9 cellular contexts compared by ENCODE assay signal in genomic region chr17:36755586-36755985, GRCh38.
DNase-seq lines count a peak whose midpoint lies in the region; ATAC-seq, FAIRE-seq and TF ChIP-seq lines count a peak whose summit lies in the region.
"Had no signal": no experiment of that assay in that cellular context is flagged by ENCODE, and none has a peak within 500 bp of the region (broad histone marks: within the 10 kb centered on the region; RNA-seq: fewer than 3 reads in every experiment).

No MANE protein-coding gene starts in this region.

- no peak overlapping the region for H3K9ac ChIP-seq in HCT116 (ENCODE audit: low read length)

- POLR2A ChIA-PET in AG04449 (lab: Yijun Ruan, JAX) (no interaction called here), HCT116 (lab: Charles Lee) (no interaction called here)

- no peaks in the 10 kb centered on the region for H3K9me3 ChIP-seq in HCT116 (ENCODE audit: control insufficient read depth in 1 of 2, insufficient read depth in 1 of 2, low read depth in 1 of 2, low read length in 2 of 2)
- no peaks in the 10 kb centered on the region for H3K9me3 ChIP-seq in prostate gland

- TF ChIP-seq POLR2A in HCT116 (IDR thresholded peaks at IDR 0.05; ENCODE audit: borderline replicate concordance, extremely low read depth, insufficient read depth, insufficient read length) (no peak), prostate gland (IDR thresholded peaks at IDR 0.05) (no peak)

- H4K20me1 ChIP-seq in HCT116 (ENCODE audit: insufficient read depth) = no peaks in the 10 kb centered on the region

- BruUV-seq in HCT116 (replicated peaks; lab: Mats Ljungman, UMichigan) = no TSS peak

- no peaks in the 10 kb centered on the region for H3K9me2 ChIP-seq in HCT116 (ENCODE audit: insufficient read depth)

- intact Hi-C loops in HCT116 (cut with micrococcal nuclease) = loop anchor here (1.0 to 5.0 kb wide), 2 partner anchors 126 to 292 kb away; no protein-coding TSS in a partner anchor
- intact Hi-C loops in prostate gland (cut with DNase I) = no loop called here

- no peaks in the 10 kb centered on the region for H3K79me2 ChIP-seq in HCT116 (ENCODE audit: insufficient read depth, low read length)

- H3K27me3 ChIP-seq in HCT116 (ENCODE audit: insufficient read depth, low read length) (peaks cover 8% of the 10 kb centered on the region; the same call in 1 of the 2 replicates), bronchial epithelial cell (ENCODE audit: control insufficient read depth, insufficient read depth, low read length) (peaks cover 5% of the 10 kb centered on the region), prostate gland (replicated peaks; ENCODE audit: insufficient read depth) (peaks cover 5% of the 10 kb centered on the region)

- H3K4me3 ChIP-seq in AG04449 (ENCODE audit: low read depth, low read length) (no peak overlapping the region), HCT116 (replicated peaks in 1 of 2; ENCODE audit: low read depth in 1 of 2, low read length in 2 of 2) (no peak overlapping the region), bronchial epithelial cell (ENCODE audit: low read depth, low read length) (no peak overlapping the region), prostate gland (no peak overlapping the region)

- H3K4me2 ChIP-seq in HCT116 (ENCODE audit: low read length) = 0 out of 2 replicates have a peak overlapping the region, but pooled peaks have one; percentile 7

- peak; percentile 63 for TF ChIP-seq RAD21 in HCT116 (IDR thresholded peaks at IDR 0.05; ENCODE audit: low read depth)

- 43% methylated on average over 10 of the region's 10 CpGs for WGBS in prostate gland

- H3K36me3 ChIP-seq in HCT116 (ENCODE audit: control insufficient read depth in 1 of 2, insufficient read depth in 2 of 2, low read length in 2 of 2) = no peaks in the 10 kb centered on the region
- no peaks in the 10 kb centered on the region for H3K36me3 ChIP-seq in bronchial epithelial cell (ENCODE audit: control insufficient read depth, insufficient read depth, low read length)
- no peaks in the 10 kb centered on the region for H3K36me3 ChIP-seq in prostate gland

- FAIRE-seq in bronchial epithelial cell (lab: Jason Lieb, UNC) = no peak
- FAIRE-seq: GM18507 had no signal

- DNase-seq in AG04449 (ENCODE audit: low read depth, low spot score) = no peak
- DNase-seq in HCT116 (ENCODE audit: low read depth, low spot score) = peak; percentile 57
- DNase-seq in SW480 (ENCODE audit: low spot score) = peak; percentile 60
- DNase-seq in bronchial epithelial cell (ENCODE audit: low read depth) = peak; percentile 20
- DNase-seq in prostate gland (ENCODE audit: low spot score) = peak; percentile 13
- no peak for DNase-seq in NK-92 (lab: John Stamatoyannopoulos, UW; ENCODE audit: unreplicated experiment)
- no peak for DNase-seq in anterior cingulate cortex (lab: John Stamatoyannopoulos, UW)

- H3K27ac ChIP-seq in HCT116 (ENCODE audit: low read depth, low read length) (no peak overlapping the region), prostate gland (no peak overlapping the region)

- RAD21 ChIA-PET in HCT116 (lab: Charles Lee; ENCODE audit: low non-redundant PET in 1 of 2, low total read pairs in 2 of 2, uncharacterized antibody in 2 of 2, unreplicated experiment in 2 of 2) = interaction anchor here (1.0 to 1.2 kb wide), 4 partner anchors 49 to 312 kb away, joined by 3 to 4 read pairs (median 3); no protein-coding TSS in a partner anchor

- H3K4me1 ChIP-seq in HCT116 (ENCODE audit: control insufficient read depth in 1 of 2, insufficient read depth in 2 of 2, low read length in 2 of 2) (peaks cover 0 to 6% of the 10 kb centered on the region in 2 experiments; a peak in 1 of 4 replicates), prostate gland (replicated peaks) (no peaks in the 10 kb centered on the region)

- peak; percentile 99 for ATAC-seq in HCT116
- no peak for ATAC-seq in HG03457 (IDR thresholded peaks at IDR 0.05; ENCODE audit: unreplicated experiment)

- CTCF ChIA-PET in AG04449 (lab: Yijun Ruan, JAX) = interaction anchor here (0.6 kb wide), 1 partner anchor 153 kb away, joined by 3 read pairs; no protein-coding TSS in a partner anchor
- CTCF ChIA-PET in HCT116 (lab: Charles Lee) = interaction anchor here (0.7 to 1.5 kb wide), 7 partner anchors 11 to 291 kb away, joined by 3 to 7 read pairs (median 3); no protein-coding TSS in a partner anchor

- peak; percentile 14 for TF ChIP-seq CTCF in AG04449 (IDR thresholded peaks at IDR 0.05; ENCODE audit: insufficient read depth, low read length, missing control alignments)
- TF ChIP-seq CTCF in HCT116 (IDR thresholded peaks at IDR 0.05 in 2 of 3, conservative IDR thresholded peaks at IDR 0.05 in 1 of 3; ENCODE audit: borderline replicate concordance in 1 of 3, insufficient read depth in 1 of 3, low read depth in 2 of 3, low read length in 2 of 3) = peak; percentile 42 to 87 (median 70); a peak in 5 of 6 replicates
- peak; percentile 65 for TF ChIP-seq CTCF in bronchial epithelial cell (IDR thresholded peaks at IDR 0.05; ENCODE audit: insufficient read depth, low read length, severe bottlenecking)
- peak in 2 of 4 experiments; percentile 17 to 26 for TF ChIP-seq CTCF in prostate gland (IDR thresholded peaks at IDR 0.05)

- H2AFZ ChIP-seq in HCT116 (ENCODE audit: low read depth, low read length, poor library complexity, severe bottlenecking) = peak overlapping the region; percentile 96

TF ChIP-seq in HCT116, 20 proteins besides CTCF, POLR2A, EP300 and RAD21:
- no peak for TF ChIP-seq ELF1 (IDR thresholded peaks at IDR 0.05; ENCODE audit: borderline replicate concordance, low read depth)
- peak; percentile 79 for TF ChIP-seq MAX (IDR thresholded peaks at IDR 0.05)
- TF ChIP-seq JUND (IDR thresholded peaks at IDR 0.05) = no peak

Comparison
In these comparisons a context has a peak if more than half of its experiments do, and no peak if none do; other contexts are left out.
1. DNase-seq: peak in HCT116 (single experiment), SW480 (single experiment), bronchial epithelial cell (single experiment) and prostate gland (single experiment); none in AG04449 (single experiment), NK-92 (single experiment) and anterior cingulate cortex (0 of 58).